Comparison of ENCODE assay signal across 31 cellular contexts in genomic region chr2:123363076-123363475, GRCh38.
"Had no signal": no experiment of that assay in that cellular context is flagged by ENCODE, and none has a peak within 500 bp of the region (broad histone marks: within the 10 kb centered on the region; RNA-seq: fewer than 3 reads in every experiment).

No MANE protein-coding gene starts in this region.

- H3K4me1 Mint-ChIP-seq: activated CD4-positive, alpha-beta T cell treated with anti-CD3 and anti-CD28 coated beads for 36 hours; activated CD4-positive, alpha-beta T cell treated with anti-CD3 and anti-CD28 coated beads, Interleukin-2, amount 10 ng/mL, durations not matched to agents 7 days and 5 days; activated naive CD4-positive, alpha-beta T cell treated with anti-CD3 and anti-CD28 coated beads, Interleukin-2, amount 50 U/mL, for 24 hours; activated naive CD8-positive, alpha-beta T cell treated with anti-CD3 and anti-CD28 coated beads, Interleukin-2, amount 10 ng/mL, durations not matched to agents 7 days and 5 days; central memory CD8-positive, alpha-beta T cell had no signal

- DNase-seq: activated CD4-positive, alpha-beta T cell treated with anti-CD3 and anti-CD28 coated beads for 36 hours; activated CD4-positive, alpha-beta T cell treated with anti-CD3 and anti-CD28 coated beads, Interleukin-2, amount 10 ng/mL, durations not matched to agents 7 days and 5 days; activated CD4-positive, alpha-beta T cell treated with anti-CD3 and anti-CD28 coated beads, Interleukin-2, amount 50 U/mL, for 48 hours; activated CD8-positive, alpha-beta T cell treated with anti-CD3 and anti-CD28 coated beads, Interleukin-2, amount 10 ng/mL, durations not matched to agents 7 days and 5 days; activated gamma-delta T cell; activated naive CD4-positive, alpha-beta T cell treated with Interleukin-2 at 50 U/mL for 16 hours; activated naive CD8-positive, alpha-beta T cell treated with anti-CD3 and anti-CD28 coated beads, Interleukin-2, amount 10 ng/mL, durations not matched to agents 7 days and 5 days; activated T-cell treated with anti-CD3 and anti-CD28 coated beads, Interleukin-2, amount 50 U/mL, for 24 hours; amygdala; NCI-H1048; NCI-H1105 treated with DMSO at 0.1 percent for 48 hours; NCI-H1436; NCI-H1694 treated with DMSO at 0.1 percent for 48 hours; NCI-H2029; NCI-H2107; NCI-H2171; NCI-H510A; NCI-H526; NCI-H748 treated with DMSO at 0.1 percent for 48 hours; NK-92 treated with Interleukin-12 subunit alpha and Interleukin-12 subunit beta, amount 100 ng/mL, for 24 hours; PC-9; SHP77; SJCRH30; SK-N-SH had no signal

- H3K4me3 Mint-ChIP-seq: activated CD4-positive, alpha-beta T cell treated with anti-CD3 and anti-CD28 coated beads for 36 hours; activated CD4-positive, alpha-beta T cell treated with anti-CD3 and anti-CD28 coated beads, Interleukin-2, amount 10 ng/mL, durations not matched to agents 7 days and 5 days; activated CD8-positive, alpha-beta T cell treated with anti-CD3 and anti-CD28 coated beads, Interleukin-2, amount 10 ng/mL, durations not matched to agents 7 days and 5 days; activated naive CD4-positive, alpha-beta T cell treated with anti-CD3 and anti-CD28 coated beads, Interleukin-2, amount 50 U/mL, for 24 hours; activated naive CD8-positive, alpha-beta T cell treated with anti-CD3 and anti-CD28 coated beads, Interleukin-2, amount 10 ng/mL, durations not matched to agents 7 days and 5 days; activated T-cell treated with anti-CD3 and anti-CD28 coated beads, Interleukin-2, amount 50 U/mL, for 24 hours; central memory CD8-positive, alpha-beta T cell; T-helper 1 cell treated with Interleukin-12 subunit alpha and Interleukin-12 subunit beta and Interleukin-4 antibody, amounts not matched to agents 30 μg/mL and 1 μg/mL, for 36 hours; T-helper 2 cell treated with Interferon-gamma antibody and Interleukin-4, amounts not matched to agents 5 μg/mL and 100 μg/mL, for 36 hours; WTC11 had no signal

- H3K36me3 Mint-ChIP-seq: activated naive CD4-positive, alpha-beta T cell treated with anti-CD3 and anti-CD28 coated beads, Interleukin-2, amount 50 U/mL, for 24 hours; activated naive CD8-positive, alpha-beta T cell treated with anti-CD3 and anti-CD28 coated beads, Interleukin-2, amount 10 ng/mL, durations not matched to agents 7 days and 5 days had no signal

- ATAC-seq: activated CD4-positive, alpha-beta T cell treated with anti-CD3 and anti-CD28 coated beads for 36 hours; activated CD4-positive, CD25-positive, alpha-beta regulatory T cell treated with anti-CD3 and anti-CD28 coated beads, Interleukin-2, amount 50 U/mL, for 24 hours; activated CD8-positive, alpha-beta T cell treated with anti-CD3 and anti-CD28 coated beads, Interleukin-2, amount 10 ng/mL, durations not matched to agents 7 days and 5 days; WTC11 had no signal

- H3K27ac Mint-ChIP-seq: activated CD4-positive, alpha-beta T cell treated with anti-CD3 and anti-CD28 coated beads for 36 hours; activated CD4-positive, alpha-beta T cell treated with anti-CD3 and anti-CD28 coated beads, Interleukin-2, amount 10 ng/mL, durations not matched to agents 7 days and 5 days; activated CD8-positive, alpha-beta T cell treated with anti-CD3 and anti-CD28 coated beads, Interleukin-2, amount 10 ng/mL, durations not matched to agents 7 days and 5 days; activated naive CD4-positive, alpha-beta T cell treated with anti-CD3 and anti-CD28 coated beads, Interleukin-2, amount 50 U/mL, for 24 hours; activated naive CD8-positive, alpha-beta T cell treated with anti-CD3 and anti-CD28 coated beads, Interleukin-2, amount 10 ng/mL, durations not matched to agents 7 days and 5 days; activated T-cell treated with anti-CD3 and anti-CD28 coated beads, Interleukin-2, amount 50 U/mL, for 24 hours; activated T-helper 2 cell treated with anti-CD3 and anti-CD28 coated beads, Interferon-gamma antibody, Interleukin-2, Interleukin-4, amounts not matched to agents 10 μg/mL and 5 μg/mL and 100 μg/mL, durations not matched to agents 14 hours and 24 hours and 36 hours; T-helper 1 cell treated with Interleukin-12 subunit alpha and Interleukin-12 subunit beta and Interleukin-4 antibody, amounts not matched to agents 30 μg/mL and 1 μg/mL, for 36 hours; T-helper 2 cell treated with Interferon-gamma antibody and Interleukin-4, amounts not matched to agents 5 μg/mL and 100 μg/mL, for 36 hours; WTC11 had no signal

- H3K27me3 Mint-ChIP-seq: activated CD4-positive, alpha-beta T cell treated with anti-CD3 and anti-CD28 coated beads for 36 hours; activated CD4-positive, alpha-beta T cell treated with anti-CD3 and anti-CD28 coated beads, Interleukin-2, amount 10 ng/mL, durations not matched to agents 7 days and 5 days; activated naive CD4-positive, alpha-beta T cell treated with anti-CD3 and anti-CD28 coated beads, Interleukin-2, amount 50 U/mL, for 24 hours; activated naive CD8-positive, alpha-beta T cell treated with anti-CD3 and anti-CD28 coated beads, Interleukin-2, amount 10 ng/mL, durations not matched to agents 7 days and 5 days; activated T-cell treated with anti-CD3 and anti-CD28 coated beads, Interleukin-2, amount 50 U/mL, for 24 hours; central memory CD8-positive, alpha-beta T cell had no signal
